1 cellular context compared by ENCODE assay signal in genomic region chr7:80896856-80897598, GRCh38.
TF ChIP-seq lines count a peak whose summit lies in the region.

No MANE protein-coding gene starts in this region.

TF ChIP-seq in A549, 52 proteins besides CTCF, POLR2A, EP300 and RAD21 (continued from another document):
- TF ChIP-seq ELK1 (IDR thresholded peaks at IDR 0.05; ENCODE audit: low read depth, low read length) (no peak), BCL3 (IDR thresholded peaks at IDR 0.05) (no peak), E2F6 (IDR thresholded peaks at IDR 0.05; ENCODE audit: borderline replicate concordance, low read depth) (no peak), KDM1A (IDR thresholded peaks at IDR 0.05; ENCODE audit: low read depth) (no peak), ATOH8 (CRISPR knock-in tag; IDR thresholded peaks at IDR 0.05; ENCODE audit: low read depth) (no peak), FOXS1 (CRISPR knock-in tag; IDR thresholded peaks at IDR 0.05) (no peak)
